ENCODE assay signal across 8 cellular contexts in the genomic region with DNA sequence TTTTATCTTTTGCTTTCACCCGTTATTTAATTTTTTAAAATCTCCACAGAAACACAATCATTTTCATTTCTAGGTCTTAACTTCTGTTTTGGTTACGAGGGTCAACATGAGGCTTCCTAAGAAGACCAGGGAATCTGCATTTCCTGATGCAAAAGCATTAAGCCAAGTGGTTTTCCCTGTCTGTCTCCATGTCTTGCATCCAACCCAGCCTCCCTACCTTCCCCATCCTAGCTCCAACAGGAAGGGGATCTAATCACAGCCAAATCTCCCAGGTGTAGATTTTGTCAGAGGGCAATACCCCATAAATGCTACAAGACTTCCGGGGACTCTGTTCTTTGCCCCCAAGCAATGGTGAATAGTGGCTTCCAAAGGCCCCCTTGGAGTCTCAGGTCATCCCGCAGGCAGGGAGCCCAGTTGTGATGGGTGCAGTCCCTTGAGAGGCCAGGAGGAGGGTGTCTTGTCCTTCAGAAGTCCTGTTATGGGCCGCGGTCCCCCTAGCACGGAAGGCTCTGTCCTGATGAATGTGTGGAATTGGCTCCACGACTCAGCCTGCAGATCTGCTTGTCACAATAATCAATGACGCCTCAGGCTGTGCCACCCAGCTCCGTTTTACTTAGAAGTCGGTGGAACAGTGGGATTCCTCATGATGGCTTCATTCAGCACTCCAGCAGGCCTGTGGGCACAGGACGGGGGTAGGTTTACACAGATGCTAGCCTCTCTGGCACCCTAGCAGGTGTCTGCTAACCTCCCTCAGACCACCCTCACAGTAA.
A peak's percentile ranks its signal among the peaks of the same experiment; 100 is the strongest.
DNase-seq lines count a peak whose midpoint lies in the region; ATAC-seq and TF ChIP-seq lines count a peak whose summit lies in the region.

No MANE protein-coding gene starts in this region.

- CTCF ChIA-PET in PC-9 (lab: Charles Lee): no interaction called here

- H3K27ac Mint-ChIP-seq in GM23338: no peak overlapping the region

- H3K27me3 ChIP-seq in GM23338 (ENCODE audit: insufficient read depth) (no peaks in the 10 kb centered on the region), PC-9 (ENCODE audit: insufficient read depth, low read depth) (no peaks in the 10 kb centered on the region)

- H3K79me2 ChIP-seq in GM23338 (replicated peaks; ENCODE audit: insufficient read depth) (no peaks in the 10 kb centered on the region), PC-9 (ENCODE audit: low read depth) (no peaks in the 10 kb centered on the region)

- TF ChIP-seq CTCF in AG09319 (IDR thresholded peaks at IDR 0.05; ENCODE audit: low read depth, low read length): peak; percentile 69
- TF ChIP-seq CTCF in GM23338 (conservative IDR thresholded peaks at IDR 0.05; ENCODE audit: low read depth in 2 of 2): peak; percentile 86 to 93
- TF ChIP-seq CTCF in PC-9 (conservative IDR thresholded peaks at IDR 0.05): peak; percentile 82
- peak; percentile 81 for TF ChIP-seq CTCF in astrocyte of the spinal cord (IDR thresholded peaks at IDR 0.05; ENCODE audit: low read depth, low read length)

- no TSS peak for BruUV-seq in PC-9 (replicated peaks; lab: Mats Ljungman, UMichigan)

- H3K4me3 ChIP-seq in GM23338 (no peak overlapping the region), PC-9 (no peak overlapping the region), astrocyte of the spinal cord (ENCODE audit: low read depth, low read length) (no peak overlapping the region)

- H3K4me1 ChIP-seq in GM23338 (ENCODE audit: insufficient read depth): peaks cover 8% of the 10 kb centered on the region
- no peaks in the 10 kb centered on the region for H3K4me1 ChIP-seq in PC-9 (replicated peaks; ENCODE audit: insufficient read depth)

- ATAC-seq in GM23338 (peak; percentile 99), HG02623 (IDR thresholded peaks at IDR 0.05; ENCODE audit: unreplicated experiment) (no peak)

- H3K36me3 ChIP-seq in GM23338 (ENCODE audit: insufficient read depth): no peaks in the 10 kb centered on the region
- no peaks in the 10 kb centered on the region for H3K36me3 ChIP-seq in PC-9 (ENCODE audit: low read depth)

- in situ Hi-C loops in astrocyte of the spinal cord (cut with HindIII; ENCODE audit: low sequenced_read_pairs): no loop called here

- H3K4me2 ChIP-seq in GM23338: 0 out of 2 replicates have a peak overlapping the region, but pooled peaks have one; percentile 11
- H3K4me2 ChIP-seq in PC-9: no peak overlapping the region

- H3K9me3 ChIP-seq in PC-9 (ENCODE audit: insufficient read depth, low read depth): no peaks in the 10 kb centered on the region

- DNase-seq in AG09319 (ENCODE audit: extremely low read depth, low read depth) (peak; percentile 18), GM23338 (ENCODE audit: low spot score) (peak; percentile 93), PC-9 (peak; percentile 20 to 46), astrocyte of the spinal cord (ENCODE audit: low read depth, low spot score) (peak; percentile 67), iPS-NIHi7 (ENCODE audit: extremely low spot score) (peak; percentile 93), KG1 (lab: John Stamatoyannopoulos, UW) (no peak)
- DNase-seq in stimulated activated CD4-positive, alpha-beta T cell treated with anti-CD3 and anti-CD28 coated beads, Interleukin-4, amount 100 ng/mL, for 24 hours: peak; percentile 31

- no peaks in the 10 kb centered on the region for H3K9me3 Mint-ChIP-seq in GM23338

- H3K4me3 Mint-ChIP-seq in GM23338: no peak overlapping the region

- intact Hi-C loops in PC-9 (cut with micrococcal nuclease; ENCODE audit: unreplicated experiment): loop anchor here (2.0 to 5.0 kb wide), 3 partner anchors 279 to 889 kb away; no protein-coding TSS in a partner anchor

- H3K9me2 ChIP-seq in GM23338 (ENCODE audit: insufficient read depth) (no peaks in the 10 kb centered on the region), PC-9 (ENCODE audit: insufficient read depth) (no peaks in the 10 kb centered on the region)

- H3K4me1 Mint-ChIP-seq in GM23338: peaks cover 13% of the 10 kb centered on the region

- H4K20me1 ChIP-seq in GM23338 (replicated peaks; ENCODE audit: insufficient read depth): no peaks in the 10 kb centered on the region
- no peaks in the 10 kb centered on the region for H4K20me1 ChIP-seq in PC-9 (ENCODE audit: insufficient read depth)

- POLR2A ChIA-PET in PC-9 (lab: Charles Lee; ENCODE audit: unreplicated experiment): no interaction called here

- H2AFZ ChIP-seq in GM23338 (peak overlapping the region; percentile 93), PC-9 (no peak overlapping the region)

- no peaks in the 10 kb centered on the region for H3K36me3 Mint-ChIP-seq in GM23338 (ENCODE audit: low read depth)

- H3F3A ChIP-seq in GM23338 (replicated peaks; ENCODE audit: low read depth) (no peaks in the 10 kb centered on the region), PC-9 (ENCODE audit: insufficient read depth, low read depth) (no peaks in the 10 kb centered on the region)

- H3K27ac ChIP-seq in GM23338 (ENCODE audit: low read depth) (no peak overlapping the region), PC-9 (no peak overlapping the region)

- H3K27me3 Mint-ChIP-seq in GM23338 (ENCODE audit: insufficient read depth, low read depth, poor library complexity): no peaks in the 10 kb centered on the region

TF ChIP-seq in GM23338, 12 proteins besides CTCF, POLR2A, EP300 and RAD21:
- no peak for TF ChIP-seq JUNB (IDR thresholded peaks at IDR 0.05; ENCODE audit: unreplicated experiment)
- no peak for TF ChIP-seq NANOG (IDR thresholded peaks at IDR 0.05; ENCODE audit: borderline replicate concordance)
- TF ChIP-seq POLR2AphosphoS5 (IDR thresholded peaks at IDR 0.05; ENCODE audit: low read depth): no peak
- TF ChIP-seq, protein P1, sequence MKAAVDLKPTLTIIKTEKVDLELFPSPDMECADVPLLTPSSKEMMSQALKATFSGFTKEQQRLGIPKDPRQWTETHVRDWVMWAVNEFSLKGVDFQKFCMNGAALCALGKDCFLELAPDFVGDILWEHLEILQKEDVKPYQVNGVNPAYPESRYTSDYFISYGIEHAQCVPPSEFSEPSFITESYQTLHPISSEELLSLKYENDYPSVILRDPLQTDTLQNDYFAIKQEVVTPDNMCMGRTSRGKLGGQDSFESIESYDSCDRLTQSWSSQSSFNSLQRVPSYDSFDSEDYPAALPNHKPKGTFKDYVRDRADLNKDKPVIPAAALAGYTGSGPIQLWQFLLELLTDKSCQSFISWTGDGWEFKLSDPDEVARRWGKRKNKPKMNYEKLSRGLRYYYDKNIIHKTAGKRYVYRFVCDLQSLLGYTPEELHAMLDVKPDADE (IDR thresholded peaks at IDR 0.05): no peak
- TF ChIP-seq, protein P2, sequence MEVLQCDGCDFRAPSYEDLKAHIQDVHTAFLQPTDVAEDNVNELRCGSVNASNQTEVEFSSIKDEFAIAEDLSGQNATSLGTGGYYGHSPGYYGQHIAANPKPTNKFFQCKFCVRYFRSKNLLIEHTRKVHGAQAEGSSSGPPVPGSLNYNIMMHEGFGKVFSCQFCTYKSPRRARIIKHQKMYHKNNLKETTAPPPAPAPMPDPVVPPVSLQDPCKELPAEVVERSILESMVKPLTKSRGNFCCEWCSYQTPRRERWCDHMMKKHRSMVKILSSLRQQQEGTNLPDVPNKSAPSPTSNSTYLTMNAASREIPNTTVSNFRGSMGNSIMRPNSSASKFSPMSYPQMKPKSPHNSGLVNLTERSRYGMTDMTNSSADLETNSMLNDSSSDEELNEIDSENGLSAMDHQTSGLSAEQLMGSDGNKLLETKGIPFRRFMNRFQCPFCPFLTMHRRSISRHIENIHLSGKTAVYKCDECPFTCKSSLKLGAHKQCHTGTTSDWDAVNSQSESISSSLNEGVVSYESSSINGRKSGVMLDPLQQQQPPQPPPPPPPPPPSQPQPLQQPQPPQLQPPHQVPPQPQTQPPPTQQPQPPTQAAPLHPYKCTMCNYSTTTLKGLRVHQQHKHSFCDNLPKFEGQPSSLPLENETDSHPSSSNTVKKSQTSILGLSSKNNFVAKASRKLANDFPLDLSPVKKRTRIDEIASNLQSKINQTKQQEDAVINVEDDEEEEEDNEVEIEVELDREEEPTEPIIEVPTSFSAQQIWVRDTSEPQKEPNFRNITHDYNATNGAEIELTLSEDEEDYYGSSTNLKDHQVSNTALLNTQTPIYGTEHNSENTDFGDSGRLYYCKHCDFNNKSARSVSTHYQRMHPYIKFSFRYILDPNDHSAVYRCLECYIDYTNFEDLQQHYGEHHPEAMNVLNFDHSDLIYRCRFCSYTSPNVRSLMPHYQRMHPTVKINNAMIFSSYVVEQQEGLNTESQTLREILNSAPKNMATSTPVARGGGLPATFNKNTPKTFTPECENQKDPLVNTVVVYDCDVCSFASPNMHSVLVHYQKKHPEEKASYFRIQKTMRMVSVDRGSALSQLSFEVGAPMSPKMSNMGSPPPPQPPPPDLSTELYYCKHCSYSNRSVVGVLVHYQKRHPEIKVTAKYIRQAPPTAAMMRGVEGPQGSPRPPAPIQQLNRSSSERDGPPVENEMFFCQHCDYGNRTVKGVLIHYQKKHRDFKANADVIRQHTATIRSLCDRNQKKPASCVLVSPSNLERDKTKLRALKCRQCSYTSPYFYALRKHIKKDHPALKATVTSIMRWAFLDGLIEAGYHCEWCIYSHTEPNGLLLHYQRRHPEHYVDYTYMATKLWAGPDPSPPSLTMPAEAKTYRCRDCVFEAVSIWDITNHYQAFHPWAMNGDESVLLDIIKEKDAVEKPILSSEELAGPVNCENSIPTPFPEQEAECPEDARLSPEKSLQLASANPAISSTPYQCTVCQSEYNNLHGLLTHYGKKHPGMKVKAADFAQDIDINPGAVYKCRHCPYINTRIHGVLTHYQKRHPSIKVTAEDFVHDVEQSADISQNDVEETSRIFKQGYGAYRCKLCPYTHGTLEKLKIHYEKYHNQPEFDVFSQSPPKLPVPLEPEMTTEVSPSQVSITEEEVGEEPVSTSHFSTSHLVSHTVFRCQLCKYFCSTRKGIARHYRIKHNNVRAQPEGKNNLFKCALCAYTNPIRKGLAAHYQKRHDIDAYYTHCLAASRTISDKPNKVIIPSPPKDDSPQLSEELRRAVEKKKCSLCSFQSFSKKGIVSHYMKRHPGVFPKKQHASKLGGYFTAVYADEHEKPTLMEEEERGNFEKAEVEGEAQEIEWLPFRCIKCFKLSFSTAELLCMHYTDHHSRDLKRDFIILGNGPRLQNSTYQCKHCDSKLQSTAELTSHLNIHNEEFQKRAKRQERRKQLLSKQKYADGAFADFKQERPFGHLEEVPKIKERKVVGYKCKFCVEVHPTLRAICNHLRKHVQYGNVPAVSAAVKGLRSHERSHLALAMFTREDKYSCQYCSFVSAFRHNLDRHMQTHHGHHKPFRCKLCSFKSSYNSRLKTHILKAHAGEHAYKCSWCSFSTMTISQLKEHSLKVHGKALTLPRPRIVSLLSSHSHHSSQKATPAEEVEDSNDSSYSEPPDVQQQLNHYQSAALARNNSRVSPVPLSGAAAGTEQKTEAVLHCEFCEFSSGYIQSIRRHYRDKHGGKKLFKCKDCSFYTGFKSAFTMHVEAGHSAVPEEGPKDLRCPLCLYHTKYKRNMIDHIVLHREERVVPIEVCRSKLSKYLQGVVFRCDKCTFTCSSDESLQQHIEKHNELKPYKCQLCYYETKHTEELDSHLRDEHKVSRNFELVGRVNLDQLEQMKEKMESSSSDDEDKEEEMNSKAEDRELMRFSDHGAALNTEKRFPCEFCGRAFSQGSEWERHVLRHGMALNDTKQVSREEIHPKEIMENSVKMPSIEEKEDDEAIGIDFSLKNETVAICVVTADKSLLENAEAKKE (CRISPR knock-in tag; IDR thresholded peaks at IDR 0.05): no peak
- TF ChIP-seq EZH2phosphoT487 (IDR thresholded peaks at IDR 0.05; ENCODE audit: unreplicated experiment): no peak
